Comparison of ENCODE assay signal across 8 cellular contexts in the genomic region with DNA sequence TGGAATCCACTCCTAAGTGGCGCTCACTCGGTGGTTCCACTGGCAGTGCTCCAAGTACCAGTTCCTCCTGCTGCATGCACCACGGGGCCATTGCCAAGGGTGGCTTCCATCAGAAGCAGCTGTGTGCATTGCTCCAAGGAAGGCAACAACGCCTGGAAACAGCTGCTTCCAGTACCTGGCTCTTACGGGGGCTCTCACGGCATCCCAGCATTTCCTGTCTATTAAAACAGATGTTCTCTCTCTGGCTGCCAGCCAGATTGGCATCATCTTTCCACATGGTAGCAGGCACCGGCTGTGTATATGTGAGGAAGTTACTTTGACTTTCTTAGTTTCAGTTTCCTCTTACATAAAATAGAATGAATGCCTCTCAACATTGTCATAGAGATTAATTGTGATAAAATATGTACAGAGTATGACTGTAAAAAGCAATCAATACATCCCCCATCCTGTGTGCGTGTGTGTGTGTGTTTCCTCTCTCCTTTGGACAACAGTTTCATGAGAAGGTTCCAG.
DNase-seq lines count a peak whose midpoint lies in the region; ATAC-seq and TF ChIP-seq lines count a peak whose summit lies in the region.

No MANE protein-coding gene starts in this region.

- H3K9me3 Mint-ChIP-seq in central memory CD8-positive, alpha-beta T cell: no peaks in the 10 kb centered on the region
- H3K9me3 Mint-ChIP-seq in nephron: peaks cover 12% of the 10 kb centered on the region

- ATAC-seq in Right ventricle myocardium inferior (peak; percentile 28), HG03066 (IDR thresholded peaks at IDR 0.05; ENCODE audit: low read depth, unreplicated experiment) (peak; percentile 57)
- no peak for ATAC-seq in central memory CD8-positive, alpha-beta T cell (replicated peaks; ENCODE audit: extremely low read depth, poor library complexity, severe bottlenecking)

- H3K27ac Mint-ChIP-seq in central memory CD8-positive, alpha-beta T cell (ENCODE audit: low read depth): no peak overlapping the region
- H3K27ac Mint-ChIP-seq in nephron: peak overlapping the region in 2 of 3 experiments; percentile 17 to 29

- intact Hi-C loops in Right ventricle myocardium inferior (cut with DNase I): no loop called here
- intact Hi-C loops in cardiac septum (cut with DNase I): no loop called here

- H3K27me3 Mint-ChIP-seq in central memory CD8-positive, alpha-beta T cell: peaks cover 33% of the 10 kb centered on the region
- H3K27me3 Mint-ChIP-seq in nephron (ENCODE audit: low read depth): peaks cover 13% of the 10 kb centered on the region

- peak overlapping the region; percentile 16 for H3K4me3 Mint-ChIP-seq in central memory CD8-positive, alpha-beta T cell
- H3K4me3 Mint-ChIP-seq in nephron: no peak overlapping the region

- DNase-seq in Right ventricle myocardium inferior (ENCODE audit: missing footprints): peak; percentile 75
- no peak for DNase-seq in cardiac septum (ENCODE audit: low spot score)
- peak; percentile 89 for DNase-seq in NCI-H345 (lab: John Stamatoyannopoulos, UW)
- DNase-seq in central memory CD8-positive, alpha-beta T cell (ENCODE audit: low spot score in 2 of 2): no peak
- DNase-seq in RWPE1 (ENCODE audit: low spot score): no peak
- DNase-seq in AG08396 (ENCODE audit: low spot score): no peak

- H3K36me3 Mint-ChIP-seq in central memory CD8-positive, alpha-beta T cell (ENCODE audit: insufficient read depth): no peaks in the 10 kb centered on the region
- H3K36me3 Mint-ChIP-seq in nephron (ENCODE audit: low read depth): no peaks in the 10 kb centered on the region

- POLR2A ChIA-PET in RWPE1 (lab: Yijun Ruan, JAX; ENCODE audit: low non-redundant PET): no interaction called here

- peaks cover 12% of the 10 kb centered on the region for H3K4me1 Mint-ChIP-seq in central memory CD8-positive, alpha-beta T cell
- H3K4me1 Mint-ChIP-seq in nephron: peaks cover 13% of the 10 kb centered on the region

- H3K27ac ChIP-seq in RWPE1: no peak overlapping the region

- CTCF ChIA-PET in RWPE1 (lab: Yijun Ruan, JAX): no interaction called here

- TF ChIP-seq CTCF in nephron (IDR thresholded peaks at IDR 0.05; ENCODE audit: unreplicated experiment in 3 of 3): no peak
- no peak for TF ChIP-seq CTCF in RWPE1 (conservative IDR thresholded peaks at IDR 0.05; ENCODE audit: low read depth)

Comparison
In these comparisons a context has a peak if more than half of its experiments do, and no peak if none do; other contexts are left out.
1. DNase-seq: peak in Right ventricle myocardium inferior (single experiment) and NCI-H345 (single experiment); none in cardiac septum (single experiment), central memory CD8-positive, alpha-beta T cell (0 of 2), RWPE1 (single experiment) and AG08396 (single experiment).